In the genomic region with DNA sequence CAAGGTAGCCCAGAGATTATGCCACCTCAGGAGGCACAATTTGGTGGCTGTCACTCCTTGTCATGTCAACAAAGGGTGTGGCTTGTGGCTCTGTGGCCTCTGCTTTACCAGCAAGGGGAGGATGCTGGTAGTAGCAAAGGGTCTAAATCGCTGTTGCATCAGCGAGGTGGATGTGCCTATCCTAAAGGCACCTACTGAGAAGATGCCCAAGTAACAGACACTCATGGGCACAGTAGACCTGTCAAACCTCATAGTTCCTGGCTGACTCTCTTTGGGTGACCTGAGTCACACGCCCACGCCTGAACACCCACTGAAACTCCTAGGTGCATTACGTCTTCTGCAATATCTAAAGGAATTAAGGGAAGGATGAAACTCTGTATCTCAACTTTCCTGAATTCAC, we compare ENCODE assay signal across 19 cellular contexts.
"Had no signal": no experiment of that assay in that cellular context is flagged by ENCODE, and none has a peak within 500 bp of the region (broad histone marks: within the 10 kb centered on the region; RNA-seq: fewer than 3 reads in every experiment).

No MANE protein-coding gene starts in this region.

- ATAC-seq: foreskin keratinocyte, lower lobe of right lung, sciatic nerve, WTC11 had no signal

- H3K27me3 Mint-ChIP-seq: brain; natural killer cell treated with Interleukin-12 subunit alpha and Interleukin-12 subunit beta and Interleukin-15 and Interleukin-18, amount 100 ng/mL, for 72 hours had no signal

- H3K36me3 Mint-ChIP-seq: activated naive CD4-positive, alpha-beta T cell treated with anti-CD3 and anti-CD28 coated beads, Interleukin-2, amount 50 U/mL, for 72 hours; brain; mesothelial cell of epicardium; natural killer cell treated with Interleukin-12 subunit alpha and Interleukin-12 subunit beta and Interleukin-15 and Interleukin-18, amount 100 ng/mL, for 72 hours; WTC11 had no signal

- H3K27ac Mint-ChIP-seq: brain; mesothelial cell of epicardium; T-helper 2 cell treated with Interferon-gamma antibody and Interleukin-4, amounts not matched to agents 5 μg/mL and 100 μg/mL, for 36 hours; WTC11 had no signal

- H3K27ac ChIP-seq: dorsolateral prefrontal cortex, foreskin keratinocyte, lower lobe of right lung, parathyroid adenoma, SK-N-MC, stomach, vagina had no signal

- H3K4me1 Mint-ChIP-seq: brain, mesothelial cell of epicardium had no signal

- H3K4me3 Mint-ChIP-seq: brain; mesothelial cell of epicardium; T-helper 2 cell treated with Interferon-gamma antibody and Interleukin-4, amounts not matched to agents 5 μg/mL and 100 μg/mL, for 36 hours; WTC11 had no signal

- DNase-seq: activated CD8-positive, alpha-beta memory T cell treated with anti-CD3 and anti-CD28 coated beads for 24 hours; central memory CD4-positive, alpha-beta T cell; dorsolateral prefrontal cortex; foreskin keratinocyte; hippocampal formation; lower lobe of right lung; stimulated activated CD4-positive, alpha-beta T cell treated with anti-CD3 and anti-CD28 coated beads, Interleukin-4, amount 100 ng/mL, for 4 hours; stomach; trophoblast cell had no signal

- H3K9me3 Mint-ChIP-seq: activated naive CD4-positive, alpha-beta T cell treated with anti-CD3 and anti-CD28 coated beads, Interleukin-2, amount 50 U/mL, for 72 hours; brain; mesothelial cell of epicardium; natural killer cell treated with Interleukin-12 subunit alpha and Interleukin-12 subunit beta and Interleukin-15 and Interleukin-18, amount 100 ng/mL, for 72 hours; T-helper 2 cell treated with Interferon-gamma antibody and Interleukin-4, amounts not matched to agents 5 μg/mL and 100 μg/mL, for 36 hours; WTC11 had no signal
